20 cellular contexts compared by ENCODE assay signal in genomic region chr1:115423776-115424175, GRCh38.
"Had no signal": no experiment of that assay in that cellular context is flagged by ENCODE, and none has a peak within 500 bp of the region (broad histone marks: within the 10 kb centered on the region; RNA-seq: fewer than 3 reads in every experiment).

No MANE protein-coding gene starts in this region.

- H3K27ac Mint-ChIP-seq: activated CD4-positive, alpha-beta memory T cell treated with anti-CD3 and anti-CD28 coated beads for 36 hours; activated naive CD8-positive, alpha-beta T cell treated with anti-CD3 and anti-CD28 coated beads, Interleukin-2, amount 10 ng/mL, durations not matched to agents 7 days and 5 days; brain; naive thymus-derived CD8-positive, alpha-beta T cell; stimulated activated effector memory CD8-positive, alpha-beta T cell treated with anti-CD3 and anti-CD28 coated beads, Interleukin-12 subunit alpha, Interleukin-12 subunit beta, amount 100 ng/mL, for 72 hours; T-helper 2 cell treated with Interferon-gamma antibody and Interleukin-4, amounts not matched to agents 5 μg/mL and 100 μg/mL, for 36 hours; type B pancreatic cell; WTC11 had no signal

- H3K36me3 Mint-ChIP-seq: activated CD4-positive, alpha-beta memory T cell treated with anti-CD3 and anti-CD28 coated beads for 36 hours; activated naive CD8-positive, alpha-beta T cell treated with anti-CD3 and anti-CD28 coated beads, Interleukin-2, amount 10 ng/mL, durations not matched to agents 7 days and 5 days; brain; naive thymus-derived CD8-positive, alpha-beta T cell; stimulated activated effector memory CD8-positive, alpha-beta T cell treated with anti-CD3 and anti-CD28 coated beads, Interleukin-12 subunit alpha, Interleukin-12 subunit beta, amount 100 ng/mL, for 72 hours; type B pancreatic cell; WTC11 had no signal

- H3K4me1 Mint-ChIP-seq: activated naive CD8-positive, alpha-beta T cell treated with anti-CD3 and anti-CD28 coated beads, Interleukin-2, amount 10 ng/mL, durations not matched to agents 7 days and 5 days; brain; naive thymus-derived CD8-positive, alpha-beta T cell; stimulated activated effector memory CD8-positive, alpha-beta T cell treated with anti-CD3 and anti-CD28 coated beads, Interleukin-12 subunit alpha, Interleukin-12 subunit beta, amount 100 ng/mL, for 72 hours; WTC11 had no signal

- H3K4me1 ChIP-seq: lower lobe of right lung, pancreas, stomach had no signal

- H3K36me3 ChIP-seq: lower lobe of right lung, pancreas, stomach had no signal

- H3K27me3 Mint-ChIP-seq: type B pancreatic cell had no signal

- H3K9me3 Mint-ChIP-seq: activated CD4-positive, alpha-beta memory T cell treated with anti-CD3 and anti-CD28 coated beads for 36 hours; activated naive CD8-positive, alpha-beta T cell treated with anti-CD3 and anti-CD28 coated beads, Interleukin-2, amount 10 ng/mL, durations not matched to agents 7 days and 5 days; brain; stimulated activated effector memory CD8-positive, alpha-beta T cell treated with anti-CD3 and anti-CD28 coated beads, Interleukin-12 subunit alpha, Interleukin-12 subunit beta, amount 100 ng/mL, for 72 hours; T-helper 2 cell treated with Interferon-gamma antibody and Interleukin-4, amounts not matched to agents 5 μg/mL and 100 μg/mL, for 36 hours; type B pancreatic cell; WTC11 had no signal

- H3K27me3 ChIP-seq: pancreas, stomach, testis had no signal

- H3K9me3 ChIP-seq: lower lobe of right lung, pancreas, stomach, testis had no signal

- DNase-seq: activated CD4-positive, alpha-beta memory T cell treated with anti-CD3 and anti-CD28 coated beads for 36 hours; activated CD4-positive, alpha-beta T cell treated with anti-CD3 and anti-CD28 coated beads for 4 hours; activated naive CD4-positive, alpha-beta T cell treated with Interleukin-2 at 50 U/mL for 16 hours; activated naive CD8-positive, alpha-beta T cell treated with anti-CD3 and anti-CD28 coated beads, Interleukin-2, amount 10 ng/mL, durations not matched to agents 7 days and 5 days; activated T-cell treated with anti-CD3 and anti-CD28 coated beads for 4 hours; amygdala; central memory CD4-positive, alpha-beta T cell; lower lobe of right lung; naive thymus-derived CD8-positive, alpha-beta T cell; pancreas; stimulated activated CD4-positive, alpha-beta T cell treated with anti-CD3 and anti-CD28 coated beads, Interleukin-4, amount 100 ng/mL, for 24 hours; stomach; testis had no signal

- ATAC-seq: lower lobe of right lung; naive thymus-derived CD8-positive, alpha-beta T cell; pancreas; sciatic nerve; stimulated activated effector memory CD8-positive, alpha-beta T cell treated with anti-CD3 and anti-CD28 coated beads, Interleukin-12 subunit alpha, Interleukin-12 subunit beta, amount 100 ng/mL, for 72 hours; WTC11 had no signal

- H3K4me3 ChIP-seq: coronary artery, lower lobe of right lung, pancreas, stomach, testis had no signal

- H3K4me3 Mint-ChIP-seq: activated CD4-positive, alpha-beta memory T cell treated with anti-CD3 and anti-CD28 coated beads for 36 hours; activated naive CD8-positive, alpha-beta T cell treated with anti-CD3 and anti-CD28 coated beads, Interleukin-2, amount 10 ng/mL, durations not matched to agents 7 days and 5 days; brain; naive thymus-derived CD8-positive, alpha-beta T cell; stimulated activated effector memory CD8-positive, alpha-beta T cell treated with anti-CD3 and anti-CD28 coated beads, Interleukin-12 subunit alpha, Interleukin-12 subunit beta, amount 100 ng/mL, for 72 hours; T-helper 2 cell treated with Interferon-gamma antibody and Interleukin-4, amounts not matched to agents 5 μg/mL and 100 μg/mL, for 36 hours; type B pancreatic cell; WTC11 had no signal

- H3K27ac ChIP-seq: coronary artery, lower lobe of right lung, pancreas, stomach, testis had no signal
